8 cellular contexts compared by ENCODE assay signal in the genomic region with DNA sequence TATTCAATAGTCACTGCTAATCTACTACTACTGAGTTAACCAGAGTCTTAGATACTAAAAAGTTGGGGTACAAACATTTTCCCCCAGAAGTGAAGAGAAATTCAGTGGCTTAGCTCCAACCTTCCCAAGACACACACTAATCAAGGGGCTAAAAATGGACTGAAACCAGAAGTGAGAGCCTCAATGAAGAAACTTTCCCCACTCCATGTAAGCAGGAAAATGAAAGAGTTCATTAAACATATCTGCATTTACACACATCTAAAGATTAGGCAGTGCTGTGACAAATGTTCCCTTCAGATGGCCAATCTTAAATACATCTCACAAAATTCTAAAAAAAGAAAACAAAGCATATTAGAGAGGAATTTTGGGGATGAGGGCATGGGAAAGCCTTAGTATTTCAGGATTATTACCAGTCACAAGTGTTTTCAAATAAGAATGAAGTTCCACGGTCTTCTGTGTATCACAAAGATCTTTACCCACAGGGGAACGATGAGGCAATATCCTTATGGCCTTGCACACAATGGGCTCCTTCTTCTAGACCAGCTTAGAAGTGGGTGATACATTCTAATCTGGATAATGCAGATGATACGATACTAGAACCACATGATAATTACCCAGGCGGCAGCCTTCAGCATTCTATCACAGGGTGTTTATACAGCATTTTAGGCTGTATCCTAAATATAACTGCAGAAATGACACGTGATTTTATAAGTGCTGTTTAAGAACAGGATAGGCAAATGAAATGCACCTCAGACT. TPM values are rescaled to one million over a fixed set of nuclear protein-coding genes. Genes with fewer than 3 reads are reported as not detected.
A peak's percentile ranks its signal among the peaks of the same experiment; 100 is the strongest.
DNase-seq lines count a peak whose midpoint lies in the region; ATAC-seq and TF ChIP-seq lines count a peak whose summit lies in the region.

No MANE protein-coding gene starts in this region.

- no peak for ATAC-seq in HG03469 (IDR thresholded peaks at IDR 0.05; ENCODE audit: unreplicated experiment)

- no peak overlapping the region for H3K4me3 ChIP-seq in HL-60 (replicated peaks; ENCODE audit: insufficient read depth, low read length)
- peak overlapping the region in 1 of 2 donors; percentile 8 for H3K4me3 ChIP-seq in ascending aorta
- peak overlapping the region in 1 of 7 experiments; percentile 5 for H3K4me3 ChIP-seq in skin epidermis

- no peaks in the 10 kb centered on the region for H3K36me3 ChIP-seq in ascending aorta

- peaks cover 2 to 11% of the 10 kb centered on the region in 2 donors for H3K4me1 ChIP-seq in ascending aorta

- peak overlapping the region; percentile 61 for H3K4me3 Mint-ChIP-seq in activated CD4-positive, alpha-beta T cell treated with anti-CD3 and anti-CD28 coated beads, Interleukin-2, amount 10 ng/mL, durations not matched to agents 7 days and 5 days
- H3K4me3 Mint-ChIP-seq in nephron progenitor cell, result no peak overlapping the region

- POLR2A ChIA-PET in activated CD4-positive, alpha-beta T cell treated with anti-CD3 and anti-CD28 coated beads, Interleukin-2, amount 10 ng/mL, durations not matched to agents 7 days and 5 days (lab: Charles Lee), result interaction anchor here (0.6 to 1.2 kb wide), 2 partner anchors 15 to 65 kb away, joined by 3 read pairs; no protein-coding TSS in a partner anchor
- POLR2A ChIA-PET in RWPE1 (lab: Yijun Ruan, JAX; ENCODE audit: low non-redundant PET), result no interaction called here

- peak; percentile 34 for DNase-seq in activated CD4-positive, alpha-beta T cell treated with anti-CD3 and anti-CD28 coated beads, Interleukin-2, amount 10 ng/mL, durations not matched to agents 7 days and 5 days
- DNase-seq in activated CD4-positive, alpha-beta T cell treated with anti-CD3 and anti-CD28 coated beads, Interleukin-2, amount 50 U/mL, for 48 hours, result no peak
- DNase-seq in HL-60 (ENCODE audit: low read depth in 1 of 2, low spot score in 1 of 2) (peak in 1 of 2 experiments; percentile 75), ascending aorta (ENCODE audit: low spot score in 2 of 2) (no peak), nephron progenitor cell (no peak), RWPE1 (ENCODE audit: low spot score) (no peak)

- H3K9me3 ChIP-seq in ascending aorta, result no peaks in the 10 kb centered on the region

- CTCF ChIA-PET in activated CD4-positive, alpha-beta T cell treated with anti-CD3 and anti-CD28 coated beads, Interleukin-2, amount 10 ng/mL, durations not matched to agents 7 days and 5 days (lab: Charles Lee), result interaction anchor here (1.4 to 2.7 kb wide), 4 partner anchors 10 to 42 kb away, joined by 3 to 13 read pairs (median 7); no protein-coding TSS in a partner anchor
- CTCF ChIA-PET in RWPE1 (lab: Yijun Ruan, JAX), result interaction anchor here (0.6 kb wide), 1 partner anchor 117 kb away, joined by 3 read pairs; no protein-coding TSS in a partner anchor

- intact Hi-C loops in ascending aorta (cut with DNase I), result no loop called here

- H3K27me3 Mint-ChIP-seq in activated CD4-positive, alpha-beta T cell treated with anti-CD3 and anti-CD28 coated beads, Interleukin-2, amount 10 ng/mL, durations not matched to agents 7 days and 5 days, result no peaks in the 10 kb centered on the region
- H3K27me3 Mint-ChIP-seq in nephron progenitor cell (ENCODE audit: low read depth, poor library complexity), result no peaks in the 10 kb centered on the region

- no peak for TF ChIP-seq CTCF in HL-60 (IDR thresholded peaks at IDR 0.05; ENCODE audit: insufficient read depth, low read length)
- no peak for TF ChIP-seq CTCF in ascending aorta (IDR thresholded peaks at IDR 0.05)
- no peak for TF ChIP-seq CTCF in nephron progenitor cell (IDR thresholded peaks at IDR 0.05)
- TF ChIP-seq CTCF in RWPE1 (conservative IDR thresholded peaks at IDR 0.05; ENCODE audit: low read depth), result no peak

- peaks cover 87% of the 10 kb centered on the region for H3K4me1 Mint-ChIP-seq in activated CD4-positive, alpha-beta T cell treated with anti-CD3 and anti-CD28 coated beads, Interleukin-2, amount 10 ng/mL, durations not matched to agents 7 days and 5 days
- no peaks in the 10 kb centered on the region for H3K4me1 Mint-ChIP-seq in nephron progenitor cell

- H3K27ac Mint-ChIP-seq in activated CD4-positive, alpha-beta T cell treated with anti-CD3 and anti-CD28 coated beads, Interleukin-2, amount 10 ng/mL, durations not matched to agents 7 days and 5 days, result peak overlapping the region; percentile 88
- no peak overlapping the region for H3K27ac Mint-ChIP-seq in nephron progenitor cell

- H3K27ac ChIP-seq in HL-60 (replicated peaks) (peak overlapping the region; percentile 63), ascending aorta (peak overlapping the region; percentile 37 to 39), skin epidermis (peak overlapping the region in 15 of 21 experiments; percentile 1 to 83 (median 36)), RWPE1 (no peak overlapping the region)

- H3K36me3 Mint-ChIP-seq in activated CD4-positive, alpha-beta T cell treated with anti-CD3 and anti-CD28 coated beads, Interleukin-2, amount 10 ng/mL, durations not matched to agents 7 days and 5 days (ENCODE audit: low read depth), result peaks cover 76% of the 10 kb centered on the region
- no peaks in the 10 kb centered on the region for H3K36me3 Mint-ChIP-seq in nephron progenitor cell (ENCODE audit: low read depth)

- H3K27me3 ChIP-seq in HL-60 (ENCODE audit: insufficient read depth, poor library complexity, severe bottlenecking) (no peaks in the 10 kb centered on the region), ascending aorta (no peaks in the 10 kb centered on the region)

- peaks cover 19% of the 10 kb centered on the region for H3K9me3 Mint-ChIP-seq in activated CD4-positive, alpha-beta T cell treated with anti-CD3 and anti-CD28 coated beads, Interleukin-2, amount 10 ng/mL, durations not matched to agents 7 days and 5 days
- H3K9me3 Mint-ChIP-seq in nephron progenitor cell, result peaks cover 13% of the 10 kb centered on the region

RNA-seq across cellular contexts. Expression of a gene that starts 17.1 kb away (rescaled TPM):
- 100 to 1,000 TPM; 223 to 283 TPM for total RNA-seq in activated CD4-positive, alpha-beta T cell treated with anti-CD3 and anti-CD28 coated beads, Interleukin-2, amount 10 ng/mL, durations not matched to agents 7 days and 5 days
- total RNA-seq in ascending aorta, result 66.3 TPM
